8 cellular contexts compared by ENCODE assay signal in the genomic region with DNA sequence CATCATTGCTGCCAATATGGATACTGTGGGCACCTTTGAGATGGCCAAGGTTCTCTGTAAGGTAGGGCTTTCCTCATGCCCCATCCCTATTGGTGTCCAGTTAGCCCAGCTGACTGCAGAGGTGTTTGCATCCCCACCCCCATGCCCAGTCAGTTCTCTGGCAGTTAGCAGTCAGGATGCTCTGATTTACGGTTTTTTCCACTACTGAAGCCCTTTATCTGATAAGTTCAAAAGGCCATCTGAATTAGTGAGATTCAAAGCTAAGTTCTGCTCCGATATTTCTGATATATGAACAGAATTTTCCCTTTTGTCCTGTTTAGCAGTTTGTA. TPM values are rescaled to one million over a fixed set of nuclear protein-coding genes. Genes with fewer than 3 reads are reported as not detected.
DNase-seq lines count a peak whose midpoint lies in the region; ATAC-seq and TF ChIP-seq lines count a peak whose summit lies in the region.

No MANE protein-coding gene starts in this region.

- no peak for DNase-seq in activated T-cell treated with anti-CD3 and anti-CD28 coated beads, Interleukin-2, amount 50 U/mL, for 72 hours
- DNase-seq in activated T-cell treated with anti-CD3 and anti-CD28 coated beads for 4 hours = no peak
- peak; percentile 29 for DNase-seq in activated naive CD8-positive, alpha-beta T cell treated with anti-CD3 and anti-CD28 coated beads, Interleukin-2, amount 50 U/mL, for 24 hours
- no peak for DNase-seq in type B pancreatic cell (ENCODE audit: extremely low spot score, unreplicated experiment)
- no peak for DNase-seq in NAMALWA (ENCODE audit: low spot score)
- DNase-seq in T-helper 9 cell = no peak

- H3K4me3 ChIP-seq in liver (ENCODE audit: low read depth in 1 of 3, low read length in 3 of 3) = peak overlapping the region; percentile 76 to 96 (median 85)

- peaks cover 4 to 32% (median 25%) of the 10 kb centered on the region in 4 donors for H3K36me3 ChIP-seq in liver (ENCODE audit: control insufficient read depth in 4 of 4, insufficient read depth in 3 of 4, low read depth in 1 of 4, low read length in 3 of 4)

- H3K27ac ChIP-seq in liver (ENCODE audit: low read depth in 1 of 2, low read length in 2 of 2) = peak overlapping the region in 1 of 2 donors; percentile 80

- no peak for TF ChIP-seq RAD21 in liver (IDR thresholded peaks at IDR 0.05)

- H3K9ac ChIP-seq in liver (ENCODE audit: low read depth in 1 of 2, low read length in 2 of 2) = no peak overlapping the region

- WGBS in liver = 68% methylated on average over 2 of the region's 2 CpGs

- no peaks in the 10 kb centered on the region for H3K27me3 Mint-ChIP-seq in activated T-cell treated with anti-CD3 and anti-CD28 coated beads, Interleukin-2, amount 50 U/mL, for 72 hours (ENCODE audit: low read depth)
- H3K27me3 Mint-ChIP-seq in activated naive CD8-positive, alpha-beta T cell treated with anti-CD3 and anti-CD28 coated beads, Interleukin-2, amount 50 U/mL, for 24 hours = no peaks in the 10 kb centered on the region
- H3K27me3 Mint-ChIP-seq in type B pancreatic cell = no peaks in the 10 kb centered on the region

- peaks cover 11 to 16% of the 10 kb centered on the region in 2 donors for H3K36me3 Mint-ChIP-seq in activated T-cell treated with anti-CD3 and anti-CD28 coated beads, Interleukin-2, amount 50 U/mL, for 72 hours (ENCODE audit: insufficient read depth in 2 of 2)
- H3K36me3 Mint-ChIP-seq in activated naive CD8-positive, alpha-beta T cell treated with anti-CD3 and anti-CD28 coated beads, Interleukin-2, amount 50 U/mL, for 24 hours (ENCODE audit: low read depth) = peaks cover 33% of the 10 kb centered on the region
- peaks cover 25% of the 10 kb centered on the region for H3K36me3 Mint-ChIP-seq in type B pancreatic cell

- H3K27ac Mint-ChIP-seq in activated T-cell treated with anti-CD3 and anti-CD28 coated beads, Interleukin-2, amount 50 U/mL, for 72 hours = peak overlapping the region; percentile 66
- peak overlapping the region; percentile 94 for H3K27ac Mint-ChIP-seq in activated naive CD8-positive, alpha-beta T cell treated with anti-CD3 and anti-CD28 coated beads, Interleukin-2, amount 50 U/mL, for 24 hours
- H3K27ac Mint-ChIP-seq in type B pancreatic cell = peak overlapping the region; percentile 97

- peaks cover 67% of the 10 kb centered on the region for H3K4me1 Mint-ChIP-seq in activated T-cell treated with anti-CD3 and anti-CD28 coated beads, Interleukin-2, amount 50 U/mL, for 72 hours (ENCODE audit: low read depth)
- peaks cover 50% of the 10 kb centered on the region for H3K4me1 Mint-ChIP-seq in activated naive CD8-positive, alpha-beta T cell treated with anti-CD3 and anti-CD28 coated beads, Interleukin-2, amount 50 U/mL, for 24 hours
- H3K4me1 Mint-ChIP-seq in type B pancreatic cell (ENCODE audit: unreplicated experiment) = peaks cover 32% of the 10 kb centered on the region

- H3K4me3 Mint-ChIP-seq in activated T-cell treated with anti-CD3 and anti-CD28 coated beads, Interleukin-2, amount 50 U/mL, for 72 hours = peak overlapping the region; percentile 71 to 84
- peak overlapping the region; percentile 94 for H3K4me3 Mint-ChIP-seq in activated naive CD8-positive, alpha-beta T cell treated with anti-CD3 and anti-CD28 coated beads, Interleukin-2, amount 50 U/mL, for 24 hours
- peak overlapping the region; percentile 98 for H3K4me3 Mint-ChIP-seq in type B pancreatic cell

- no peaks in the 10 kb centered on the region for H3K27me3 ChIP-seq in liver (ENCODE audit: control insufficient read depth in 4 of 4, insufficient read depth in 4 of 4, low read length in 3 of 4)

- TF ChIP-seq CTCF in liver (IDR thresholded peaks at IDR 0.05; ENCODE audit: low read depth, low read length, missing input control) = no peak
- no peak for TF ChIP-seq CTCF in type B pancreatic cell (conservative IDR thresholded peaks at IDR 0.05)

- no peaks in the 10 kb centered on the region for H3K9me3 Mint-ChIP-seq in activated T-cell treated with anti-CD3 and anti-CD28 coated beads, Interleukin-2, amount 50 U/mL, for 72 hours
- H3K9me3 Mint-ChIP-seq in activated naive CD8-positive, alpha-beta T cell treated with anti-CD3 and anti-CD28 coated beads, Interleukin-2, amount 50 U/mL, for 24 hours = no peaks in the 10 kb centered on the region
- no peaks in the 10 kb centered on the region for H3K9me3 Mint-ChIP-seq in type B pancreatic cell

- ATAC-seq in activated T-cell treated with anti-CD3 and anti-CD28 coated beads, Interleukin-2, amount 50 U/mL, for 72 hours (replicated peaks in 1 of 2) = peak in 1 of 2 donors; percentile 16
- ATAC-seq in activated naive CD8-positive, alpha-beta T cell treated with anti-CD3 and anti-CD28 coated beads, Interleukin-2, amount 50 U/mL, for 24 hours = no peak
- no peak for ATAC-seq in GM19452 (IDR thresholded peaks at IDR 0.05; ENCODE audit: unreplicated experiment)

- H3K4me1 ChIP-seq in liver (ENCODE audit: control insufficient read depth in 4 of 4, insufficient read depth in 4 of 4, low read length in 3 of 4) = peaks cover 5 to 38% (median 27%) of the 10 kb centered on the region in 4 donors

- no peaks in the 10 kb centered on the region for H3K9me3 ChIP-seq in liver (ENCODE audit: control insufficient read depth in 4 of 4, low read length in 3 of 4)

TF ChIP-seq in liver, 16 proteins besides CTCF, POLR2A, EP300 and RAD21 (continues in another document):
- TF ChIP-seq, protein P1, sequence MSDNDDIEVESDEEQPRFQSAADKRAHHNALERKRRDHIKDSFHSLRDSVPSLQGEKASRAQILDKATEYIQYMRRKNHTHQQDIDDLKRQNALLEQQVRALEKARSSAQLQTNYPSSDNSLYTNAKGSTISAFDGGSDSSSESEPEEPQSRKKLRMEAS (IDR thresholded peaks at IDR 0.05) = no peak
- TF ChIP-seq, protein P2, sequence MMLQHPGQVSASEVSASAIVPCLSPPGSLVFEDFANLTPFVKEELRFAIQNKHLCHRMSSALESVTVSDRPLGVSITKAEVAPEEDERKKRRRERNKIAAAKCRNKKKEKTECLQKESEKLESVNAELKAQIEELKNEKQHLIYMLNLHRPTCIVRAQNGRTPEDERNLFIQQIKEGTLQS (IDR thresholded peaks at IDR 0.05) = no peak
- TF ChIP-seq NR2F2 (IDR thresholded peaks at IDR 0.05) (no peak), HNF4G (IDR thresholded peaks at IDR 0.05) (no peak), TAF1 (conservative IDR thresholded peaks at IDR 0.05) (no peak), FOXA2 (IDR thresholded peaks at IDR 0.05) (no peak), EGR1 (IDR thresholded peaks at IDR 0.05; ENCODE audit: low read depth in 2 of 2) (no peak), HNF4A (conservative IDR thresholded peaks at IDR 0.05) (no peak), FOXA1 (IDR thresholded peaks at IDR 0.05) (no peak), YY1 (IDR thresholded peaks at IDR 0.05) (no peak)
- TF ChIP-seq, protein P3, sequence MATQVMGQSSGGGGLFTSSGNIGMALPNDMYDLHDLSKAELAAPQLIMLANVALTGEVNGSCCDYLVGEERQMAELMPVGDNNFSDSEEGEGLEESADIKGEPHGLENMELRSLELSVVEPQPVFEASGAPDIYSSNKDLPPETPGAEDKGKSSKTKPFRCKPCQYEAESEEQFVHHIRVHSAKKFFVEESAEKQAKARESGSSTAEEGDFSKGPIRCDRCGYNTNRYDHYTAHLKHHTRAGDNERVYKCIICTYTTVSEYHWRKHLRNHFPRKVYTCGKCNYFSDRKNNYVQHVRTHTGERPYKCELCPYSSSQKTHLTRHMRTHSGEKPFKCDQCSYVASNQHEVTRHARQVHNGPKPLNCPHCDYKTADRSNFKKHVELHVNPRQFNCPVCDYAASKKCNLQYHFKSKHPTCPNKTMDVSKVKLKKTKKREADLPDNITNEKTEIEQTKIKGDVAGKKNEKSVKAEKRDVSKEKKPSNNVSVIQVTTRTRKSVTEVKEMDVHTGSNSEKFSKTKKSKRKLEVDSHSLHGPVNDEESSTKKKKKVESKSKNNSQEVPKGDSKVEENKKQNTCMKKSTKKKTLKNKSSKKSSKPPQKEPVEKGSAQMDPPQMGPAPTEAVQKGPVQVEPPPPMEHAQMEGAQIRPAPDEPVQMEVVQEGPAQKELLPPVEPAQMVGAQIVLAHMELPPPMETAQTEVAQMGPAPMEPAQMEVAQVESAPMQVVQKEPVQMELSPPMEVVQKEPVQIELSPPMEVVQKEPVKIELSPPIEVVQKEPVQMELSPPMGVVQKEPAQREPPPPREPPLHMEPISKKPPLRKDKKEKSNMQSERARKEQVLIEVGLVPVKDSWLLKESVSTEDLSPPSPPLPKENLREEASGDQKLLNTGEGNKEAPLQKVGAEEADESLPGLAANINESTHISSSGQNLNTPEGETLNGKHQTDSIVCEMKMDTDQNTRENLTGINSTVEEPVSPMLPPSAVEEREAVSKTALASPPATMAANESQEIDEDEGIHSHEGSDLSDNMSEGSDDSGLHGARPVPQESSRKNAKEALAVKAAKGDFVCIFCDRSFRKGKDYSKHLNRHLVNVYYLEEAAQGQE (IDR thresholded peaks at IDR 0.05) = no peak

RNA-seq across cellular contexts. Expression of a gene that starts 0.8 kb away (rescaled TPM):
- total RNA-seq in activated T-cell treated with anti-CD3 and anti-CD28 coated beads, Interleukin-2, amount 50 U/mL, for 72 hours = 10 to 100 TPM; 67.5 to 75.5 TPM
- total RNA-seq in liver = 10 to 100 TPM; 28.6 to 29.8 TPM
- polyA plus RNA-seq in liver = 10 to 100 TPM; 34.9 to 42.7 TPM
- total RNA-seq in type B pancreatic cell (ENCODE audit: low replicate concordance) = 53.6 and 66.6 TPM in 2 replicates

RNA-seq across cellular contexts. Expression of a gene that starts 1.3 kb away (rescaled TPM):
- 100 to 1,000 TPM; 127 to 148 TPM for total RNA-seq in activated T-cell treated with anti-CD3 and anti-CD28 coated beads, Interleukin-2, amount 50 U/mL, for 72 hours
- total RNA-seq in liver = 10 to 100 TPM; 32.3 to 49.3 TPM
- 100 to 1,000 TPM; 107 to 136 TPM for polyA plus RNA-seq in liver
- 158 and 161 TPM in 2 replicates for total RNA-seq in type B pancreatic cell (ENCODE audit: low replicate concordance)

RNA-seq across cellular contexts. Expression of a gene that starts 8.9 kb away (rescaled TPM):
- 100 to 1,000 TPM in 1 of 2 donors, 10 to 100 TPM in 1; 87.7 to 103 TPM for total RNA-seq in activated T-cell treated with anti-CD3 and anti-CD28 coated beads, Interleukin-2, amount 50 U/mL, for 72 hours
- total RNA-seq in liver = 10 to 100 TPM; 23.5 to 25.1 TPM
- 10 to 100 TPM; 14.4 to 24.3 TPM for polyA plus RNA-seq in liver
- total RNA-seq in type B pancreatic cell (ENCODE audit: low replicate concordance) = 41.0 and 58.6 TPM in 2 replicates

RNA-seq across cellular contexts. Expression of a gene that starts 17.6 kb away (rescaled TPM):
- total RNA-seq in activated T-cell treated with anti-CD3 and anti-CD28 coated beads, Interleukin-2, amount 50 U/mL, for 72 hours = 10 to 100 TPM; 16.8 to 20.2 TPM
- 1 to 10 TPM; 3.2 to 6.6 TPM for total RNA-seq in liver
- polyA plus RNA-seq in liver = 10 to 100 TPM in 1 of 2 donors, 1 to 10 TPM in 1; 7.4 to 13.4 TPM
- total RNA-seq in type B pancreatic cell (ENCODE audit: low replicate concordance) = 16.9 and 22.6 TPM in 2 replicates

RNA-seq across cellular contexts. Expression of a gene that starts 20.2 kb away (rescaled TPM):
- total RNA-seq in activated T-cell treated with anti-CD3 and anti-CD28 coated beads, Interleukin-2, amount 50 U/mL, for 72 hours = 100 to 1,000 TPM; 105 to 119 TPM
- total RNA-seq in liver = 10 to 100 TPM; 14.6 to 19.6 TPM
- 10 to 100 TPM; 36.3 to 38.7 TPM for polyA plus RNA-seq in liver
- total RNA-seq in type B pancreatic cell (ENCODE audit: low replicate concordance) = 44.3 and 47.3 TPM in 2 replicates
